In genomic region chr1:17055801-17056200, GRCh38 we compare ENCODE assay signal across 1 cellular context.
TF ChIP-seq lines count a peak whose summit lies in the region.

No MANE protein-coding gene starts in this region.

TF ChIP-seq in H1, 55 proteins besides CTCF, POLR2A, EP300 and RAD21:
- TF ChIP-seq YY1 (IDR thresholded peaks at IDR 0.05; ENCODE audit: low read depth, low read length), result no peak
- no peak for TF ChIP-seq ASH2L (IDR thresholded peaks at IDR 0.05; ENCODE audit: low read length)
- no peak for TF ChIP-seq FOSL1 (IDR thresholded peaks at IDR 0.05; ENCODE audit: insufficient read depth, low read depth, low read length)
- TF ChIP-seq PHF8 (conservative IDR thresholded peaks at IDR 0.05; ENCODE audit: low read depth, low read length), result no peak
- no peak for TF ChIP-seq TAF1 (IDR thresholded peaks at IDR 0.05; ENCODE audit: low read depth, low read length)
- TF ChIP-seq CHD1 (IDR thresholded peaks at IDR 0.05; ENCODE audit: low read depth, low read length), result no peak
- TF ChIP-seq SP4 (IDR thresholded peaks at IDR 0.05; ENCODE audit: low read length), result no peak
- TF ChIP-seq, protein P1, sequence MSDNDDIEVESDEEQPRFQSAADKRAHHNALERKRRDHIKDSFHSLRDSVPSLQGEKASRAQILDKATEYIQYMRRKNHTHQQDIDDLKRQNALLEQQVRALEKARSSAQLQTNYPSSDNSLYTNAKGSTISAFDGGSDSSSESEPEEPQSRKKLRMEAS (IDR thresholded peaks at IDR 0.05), result no peak
- no peak for TF ChIP-seq NANOG (IDR thresholded peaks at IDR 0.05; ENCODE audit: insufficient read depth, low read depth, low read length, poor library complexity, severe bottlenecking)
- TF ChIP-seq SIRT6 (IDR thresholded peaks at IDR 0.05; ENCODE audit: low read length), result no peak
- TF ChIP-seq, protein P2, sequence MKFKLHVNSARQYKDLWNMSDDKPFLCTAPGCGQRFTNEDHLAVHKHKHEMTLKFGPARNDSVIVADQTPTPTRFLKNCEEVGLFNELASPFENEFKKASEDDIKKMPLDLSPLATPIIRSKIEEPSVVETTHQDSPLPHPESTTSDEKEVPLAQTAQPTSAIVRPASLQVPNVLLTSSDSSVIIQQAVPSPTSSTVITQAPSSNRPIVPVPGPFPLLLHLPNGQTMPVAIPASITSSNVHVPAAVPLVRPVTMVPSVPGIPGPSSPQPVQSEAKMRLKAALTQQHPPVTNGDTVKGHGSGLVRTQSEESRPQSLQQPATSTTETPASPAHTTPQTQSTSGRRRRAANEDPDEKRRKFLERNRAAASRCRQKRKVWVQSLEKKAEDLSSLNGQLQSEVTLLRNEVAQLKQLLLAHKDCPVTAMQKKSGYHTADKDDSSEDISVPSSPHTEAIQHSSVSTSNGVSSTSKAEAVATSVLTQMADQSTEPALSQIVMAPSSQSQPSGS (IDR thresholded peaks at IDR 0.05; ENCODE audit: low read length), result no peak
- TF ChIP-seq CHD2 (IDR thresholded peaks at IDR 0.05; ENCODE audit: low read length), result no peak
- no peak for TF ChIP-seq SIN3A (conservative IDR thresholded peaks at IDR 0.05 in 1 of 2, IDR thresholded peaks at IDR 0.05 in 1 of 2; ENCODE audit: low read depth in 1 of 2, low read length in 2 of 2)
- TF ChIP-seq CBX8 (IDR thresholded peaks at IDR 0.05; ENCODE audit: borderline replicate concordance, low read depth, low read length), result no peak
- TF ChIP-seq TEAD4 (IDR thresholded peaks at IDR 0.05; ENCODE audit: low read depth, low read length), result no peak
